Comparison of ENCODE assay signal across 11 cellular contexts in the genomic region with DNA sequence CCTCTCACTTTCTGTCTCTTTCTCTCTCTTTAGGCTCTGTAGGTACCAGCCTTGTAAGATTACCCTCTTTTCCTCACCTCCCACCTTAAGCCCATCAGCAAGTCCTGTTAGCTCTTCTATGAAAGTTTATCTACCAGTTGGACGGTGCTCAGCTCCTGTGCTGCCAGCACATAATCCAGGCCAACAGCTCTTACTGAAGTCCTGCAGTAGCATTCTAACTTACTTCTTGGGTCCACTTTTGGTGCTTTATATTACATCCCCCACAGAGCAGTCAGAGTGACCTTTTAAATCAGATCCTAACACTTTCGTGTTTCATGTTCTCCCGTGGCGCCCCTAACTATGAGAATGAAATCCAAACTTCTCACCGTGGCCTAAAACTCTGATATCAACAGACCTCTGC. TPM values are rescaled to one million over a fixed set of nuclear protein-coding genes. Genes with fewer than 3 reads are reported as not detected.
"Had no signal": no experiment of that assay in that cellular context is flagged by ENCODE, and none has a peak within 500 bp of the region (broad histone marks: within the 10 kb centered on the region; RNA-seq: fewer than 3 reads in every experiment).

No MANE protein-coding gene starts in this region.

- H3K4me1 Mint-ChIP-seq: GM23338, H9 had no signal

- H3K36me3 ChIP-seq: HAP-1 had no signal

- DNase-seq: GM23248, GOT3, H7, H9, HCEC 1CT, HFFc6 had no signal

- H3K9me3 Mint-ChIP-seq: HFFc6 had no signal

- H3K4me3 ChIP-seq: GM23248, GM23338, HAP-1 had no signal

- ATAC-seq: GM23338, HCT116 had no signal

- H3K9me3 ChIP-seq: HAP-1 had no signal

- H3K4me3 Mint-ChIP-seq: GM23338, H9, HFFc6 had no signal

- H3K4me1 ChIP-seq: HAP-1 had no signal

- H3K27ac Mint-ChIP-seq: GM23338, H9, HFFc6 had no signal

- H3K27ac ChIP-seq: GM23248 had no signal

- FAIRE-seq: H1, H54 had no signal

RNA-seq across cellular contexts. Expression of a gene that starts 38.9 kb away (rescaled TPM):
- total RNA-seq: GM23338, H1, H9, HFFc6 had no signal
